Comparison of ENCODE assay signal across 22 cellular contexts in genomic region chr17:81290230-81290629, GRCh38. TPM values are rescaled to one million over a fixed set of nuclear protein-coding genes. Genes with fewer than 3 reads are reported as not detected.
DNase-seq lines count a peak whose midpoint lies in the region; ATAC-seq and FAIRE-seq lines count a peak whose summit lies in the region.
"Had no signal": no experiment of that assay in that cellular context is flagged by ENCODE, and none has a peak within 500 bp of the region (broad histone marks: within the 10 kb centered on the region; RNA-seq: fewer than 3 reads in every experiment).

No MANE protein-coding gene starts in this region.

- intact Hi-C loops in activated CD4-positive, alpha-beta T cell treated with anti-CD3 and anti-CD28 coated beads for 36 hours (cut with DNase I, micrococcal nuclease), result no loop called here
- intact Hi-C loops in activated CD4-positive, alpha-beta memory T cell treated with anti-CD3 and anti-CD28 coated beads for 36 hours (cut with micrococcal nuclease), result no loop called here
- intact Hi-C loops in dendritic cell treated with granulocyte-macrophage colony-stimulating factor and Interleukin-4, amounts not matched to agents 40 ng/mL and 50 ng/mL, for 4 days (cut with micrococcal nuclease), result loop anchor here (5.0 to 10.0 kb wide), 2 partner anchors 33 to 105 kb away; partner anchors contain the start of gene BAHCC1
- intact Hi-C loops in posterior cingulate gyrus (cut with DNase I), result loop anchor here (5.0 kb wide), 2 partner anchors 112 to 192 kb away; no protein-coding TSS in a partner anchor

- CTCF ChIA-PET in activated CD4-positive, alpha-beta T cell treated with anti-CD3 and anti-CD28 coated beads, Interleukin-2, amount 10 ng/mL, durations not matched to agents 7 days and 5 days (lab: Charles Lee), result interaction anchor here (1.0 kb wide), 1 partner anchor 194 kb away, joined by 3 read pairs; no protein-coding TSS in a partner anchor
- CTCF ChIA-PET in activated CD4-positive, alpha-beta T cell treated with anti-CD3 and anti-CD28 coated beads for 36 hours (lab: Charles Lee), result interaction anchor here (0.6 to 0.7 kb wide), 2 partner anchors 11 to 113 kb away, joined by 3 read pairs; no protein-coding TSS in a partner anchor
- CTCF ChIA-PET in activated CD4-positive, alpha-beta memory T cell treated with anti-CD3 and anti-CD28 coated beads for 36 hours (lab: Charles Lee), result interaction anchor here (1.4 to 3.9 kb wide), 3 partner anchors 10 to 194 kb away, joined by 5 to 58 read pairs (median 8); no protein-coding TSS in a partner anchor

- POLR2A ChIA-PET in activated CD4-positive, alpha-beta T cell treated with anti-CD3 and anti-CD28 coated beads, Interleukin-2, amount 10 ng/mL, durations not matched to agents 7 days and 5 days (lab: Charles Lee), result no interaction called here
- POLR2A ChIA-PET in activated CD4-positive, alpha-beta T cell treated with anti-CD3 and anti-CD28 coated beads for 36 hours (lab: Charles Lee), result interaction anchor here (0.6 kb wide), 1 partner anchor 42 kb away, joined by 4 read pairs; no protein-coding TSS in a partner anchor
- POLR2A ChIA-PET in activated CD4-positive, alpha-beta memory T cell treated with anti-CD3 and anti-CD28 coated beads for 36 hours (lab: Charles Lee), result no interaction called here

- peaks cover 69% of the 10 kb centered on the region for H3K4me1 Mint-ChIP-seq in activated CD4-positive, alpha-beta T cell treated with anti-CD3 and anti-CD28 coated beads, Interleukin-2, amount 10 ng/mL, durations not matched to agents 7 days and 5 days
- H3K4me1 Mint-ChIP-seq in activated CD4-positive, alpha-beta T cell treated with anti-CD3 and anti-CD28 coated beads for 36 hours, result peaks cover 51% of the 10 kb centered on the region
- peaks cover 61% of the 10 kb centered on the region for H3K4me1 Mint-ChIP-seq in activated CD4-positive, alpha-beta memory T cell treated with anti-CD3 and anti-CD28 coated beads for 36 hours (ENCODE audit: low read depth)
- H3K4me1 Mint-ChIP-seq in dendritic cell treated with granulocyte-macrophage colony-stimulating factor and Interleukin-4, amounts not matched to agents 40 ng/mL and 50 ng/mL, for 4 days (ENCODE audit: low read depth), result peaks cover 77% of the 10 kb centered on the region

- no peak overlapping the region for H3K4me3 Mint-ChIP-seq in activated CD4-positive, alpha-beta T cell treated with anti-CD3 and anti-CD28 coated beads, Interleukin-2, amount 10 ng/mL, durations not matched to agents 7 days and 5 days
- no peak overlapping the region for H3K4me3 Mint-ChIP-seq in activated CD4-positive, alpha-beta T cell treated with anti-CD3 and anti-CD28 coated beads for 36 hours
- H3K4me3 Mint-ChIP-seq in activated CD4-positive, alpha-beta memory T cell treated with anti-CD3 and anti-CD28 coated beads for 36 hours, result no peak overlapping the region
- H3K4me3 Mint-ChIP-seq in dendritic cell treated with granulocyte-macrophage colony-stimulating factor and Interleukin-4, amounts not matched to agents 40 ng/mL and 50 ng/mL, for 4 days, result no peak overlapping the region
- H3K4me3 Mint-ChIP-seq: HFFc6 had no signal

- DNase-seq in activated CD4-positive, alpha-beta T cell treated with anti-CD3 and anti-CD28 coated beads, Interleukin-2, amount 10 ng/mL, durations not matched to agents 7 days and 5 days, result no peak
- no peak for DNase-seq in activated CD4-positive, alpha-beta T cell treated with anti-CD3 and anti-CD28 coated beads for 36 hours
- no peak for DNase-seq in activated CD4-positive, alpha-beta memory T cell treated with anti-CD3 and anti-CD28 coated beads for 36 hours
- DNase-seq in urothelium cell line (ENCODE audit: low spot score) (no peak), posterior cingulate gyrus (no peak), UCSD-AML1 (lab: John Stamatoyannopoulos, UW; ENCODE audit: unreplicated experiment) (no peak)
- DNase-seq: CD8-positive, alpha-beta memory T cell; COR-L47; DMS 273 treated with DMSO at 0.1 percent for 48 hours; DMS53; DND-41; EL; GM23248; HCEC 1CT; HFFc6; IMR-90 had no signal

- H3K36me3 Mint-ChIP-seq in activated CD4-positive, alpha-beta T cell treated with anti-CD3 and anti-CD28 coated beads, Interleukin-2, amount 10 ng/mL, durations not matched to agents 7 days and 5 days (ENCODE audit: low read depth), result peaks cover 31% of the 10 kb centered on the region
- peaks cover 26% of the 10 kb centered on the region for H3K36me3 Mint-ChIP-seq in activated CD4-positive, alpha-beta T cell treated with anti-CD3 and anti-CD28 coated beads for 36 hours (ENCODE audit: low read depth)
- H3K36me3 Mint-ChIP-seq in activated CD4-positive, alpha-beta memory T cell treated with anti-CD3 and anti-CD28 coated beads for 36 hours, result peaks cover 21% of the 10 kb centered on the region
- H3K36me3 Mint-ChIP-seq in dendritic cell treated with granulocyte-macrophage colony-stimulating factor and Interleukin-4, amounts not matched to agents 40 ng/mL and 50 ng/mL, for 4 days (ENCODE audit: low read depth), result peaks cover 64% of the 10 kb centered on the region

- no peaks in the 10 kb centered on the region for H3K27me3 Mint-ChIP-seq in activated CD4-positive, alpha-beta T cell treated with anti-CD3 and anti-CD28 coated beads, Interleukin-2, amount 10 ng/mL, durations not matched to agents 7 days and 5 days
- no peaks in the 10 kb centered on the region for H3K27me3 Mint-ChIP-seq in activated CD4-positive, alpha-beta T cell treated with anti-CD3 and anti-CD28 coated beads for 36 hours
- H3K27me3 Mint-ChIP-seq in activated CD4-positive, alpha-beta memory T cell treated with anti-CD3 and anti-CD28 coated beads for 36 hours, result no peaks in the 10 kb centered on the region
- no peaks in the 10 kb centered on the region for H3K27me3 Mint-ChIP-seq in dendritic cell treated with granulocyte-macrophage colony-stimulating factor and Interleukin-4, amounts not matched to agents 40 ng/mL and 50 ng/mL, for 4 days
- H3K27me3 Mint-ChIP-seq: CD8-positive, alpha-beta memory T cell had no signal

- ATAC-seq in activated CD4-positive, alpha-beta T cell treated with anti-CD3 and anti-CD28 coated beads for 36 hours, result no peak
- no peak for ATAC-seq in HG02571 (IDR thresholded peaks at IDR 0.05; ENCODE audit: unreplicated experiment)
- ATAC-seq: A549, GM12878 had no signal

- H3K9me3 Mint-ChIP-seq in activated CD4-positive, alpha-beta T cell treated with anti-CD3 and anti-CD28 coated beads, Interleukin-2, amount 10 ng/mL, durations not matched to agents 7 days and 5 days, result no peaks in the 10 kb centered on the region
- no peaks in the 10 kb centered on the region for H3K9me3 Mint-ChIP-seq in activated CD4-positive, alpha-beta T cell treated with anti-CD3 and anti-CD28 coated beads for 36 hours (ENCODE audit: low read depth)
- no peaks in the 10 kb centered on the region for H3K9me3 Mint-ChIP-seq in activated CD4-positive, alpha-beta memory T cell treated with anti-CD3 and anti-CD28 coated beads for 36 hours
- no peaks in the 10 kb centered on the region for H3K9me3 Mint-ChIP-seq in dendritic cell treated with granulocyte-macrophage colony-stimulating factor and Interleukin-4, amounts not matched to agents 40 ng/mL and 50 ng/mL, for 4 days
- H3K9me3 Mint-ChIP-seq: CD8-positive, alpha-beta memory T cell; HFFc6 had no signal

- H3K27ac Mint-ChIP-seq in activated CD4-positive, alpha-beta T cell treated with anti-CD3 and anti-CD28 coated beads, Interleukin-2, amount 10 ng/mL, durations not matched to agents 7 days and 5 days, result peak overlapping the region; percentile 11
- H3K27ac Mint-ChIP-seq in activated CD4-positive, alpha-beta T cell treated with anti-CD3 and anti-CD28 coated beads for 36 hours, result no peak overlapping the region
- H3K27ac Mint-ChIP-seq in activated CD4-positive, alpha-beta memory T cell treated with anti-CD3 and anti-CD28 coated beads for 36 hours, result peak overlapping the region; percentile 33
- peak overlapping the region; percentile 30 for H3K27ac Mint-ChIP-seq in dendritic cell treated with granulocyte-macrophage colony-stimulating factor and Interleukin-4, amounts not matched to agents 40 ng/mL and 50 ng/mL, for 4 days
- H3K27ac Mint-ChIP-seq: HFFc6 had no signal

- FAIRE-seq in urothelium cell line (lab: Jason Lieb, UNC), result peak; percentile 13
- FAIRE-seq: A549, GM12878, H54, HTR-8/SVneo had no signal

RNA-seq across cellular contexts. Expression of gene SLC38A10, which starts 4.9 kb away (rescaled TPM):
- total RNA-seq in activated CD4-positive, alpha-beta T cell treated with anti-CD3 and anti-CD28 coated beads, Interleukin-2, amount 10 ng/mL, durations not matched to agents 7 days and 5 days, result 100 to 1,000 TPM in 1 of 2 experiments, 10 to 100 TPM in 1; 94.4 to 109 TPM
- 10 to 100 TPM; 47.6 to 52.9 TPM for total RNA-seq in activated CD4-positive, alpha-beta T cell treated with anti-CD3 and anti-CD28 coated beads for 36 hours
- 10 to 100 TPM; 60.7 to 60.9 TPM for total RNA-seq in activated CD4-positive, alpha-beta memory T cell treated with anti-CD3 and anti-CD28 coated beads for 36 hours

RNA-seq across cellular contexts. Expression of gene NDUFAF8, which starts 51.1 kb away (rescaled TPM):
- total RNA-seq in activated CD4-positive, alpha-beta T cell treated with anti-CD3 and anti-CD28 coated beads, Interleukin-2, amount 10 ng/mL, durations not matched to agents 7 days and 5 days, result 10 to 100 TPM; 30.7 to 39.0 TPM
- 10 to 100 TPM; 31.0 to 57.9 TPM for total RNA-seq in activated CD4-positive, alpha-beta T cell treated with anti-CD3 and anti-CD28 coated beads for 36 hours
- total RNA-seq in activated CD4-positive, alpha-beta memory T cell treated with anti-CD3 and anti-CD28 coated beads for 36 hours, result 10 to 100 TPM; 49.8 to 55.9 TPM

RNA-seq across cellular contexts. Expression of gene TEPSIN, which starts 51.4 kb away (rescaled TPM):
- 10 to 100 TPM; 54.5 to 63.2 TPM for total RNA-seq in activated CD4-positive, alpha-beta T cell treated with anti-CD3 and anti-CD28 coated beads, Interleukin-2, amount 10 ng/mL, durations not matched to agents 7 days and 5 days
- total RNA-seq in activated CD4-positive, alpha-beta T cell treated with anti-CD3 and anti-CD28 coated beads for 36 hours, result 10 to 100 TPM; 17.8 to 20.3 TPM
- total RNA-seq in activated CD4-positive, alpha-beta memory T cell treated with anti-CD3 and anti-CD28 coated beads for 36 hours, result 10 to 100 TPM; 20.0 to 24.6 TPM

Comparison
In these comparisons a context has a peak if more than half of its experiments do, and no peak if none do; other contexts are left out.
1. intact Hi-C loops: an anchor here in dendritic cell treated with granulocyte-macrophage colony-stimulating factor and Interleukin-4, amounts not matched to agents 40 ng/mL and 50 ng/mL, for 4 days (5.0 to 10.0 kb wide) and posterior cingulate gyrus (5.0 kb wide); none called in activated CD4-positive, alpha-beta T cell treated with anti-CD3 and anti-CD28 coated beads for 36 hours and activated CD4-positive, alpha-beta memory T cell treated with anti-CD3 and anti-CD28 coated beads for 36 hours.